In genomic region chr7:119515214-119515613, GRCh38 we compare ENCODE assay signal across 35 cellular contexts.
A peak's percentile ranks its signal among the peaks of the same experiment; 100 is the strongest.
DNase-seq lines count a peak whose midpoint lies in the region; ATAC-seq, FAIRE-seq and TF ChIP-seq lines count a peak whose summit lies in the region.
"Had no signal": no experiment of that assay in that cellular context is flagged by ENCODE, and none has a peak within 500 bp of the region (broad histone marks: within the 10 kb centered on the region; RNA-seq: fewer than 3 reads in every experiment).

No MANE protein-coding gene starts in this region.

- H3K9ac ChIP-seq in HepG2 (ENCODE audit: insufficient read depth, low read depth, low read length): no peak overlapping the region
- no peak overlapping the region for H3K9ac ChIP-seq in HCT116 (ENCODE audit: low read length)
- H3K9ac ChIP-seq: BLaER1; BLaER1 treated with 17β-estradiol and CSF1 and Interleukin-3, amounts not matched to agents 10 nM and 100 nM had no signal

- RAD21 ChIA-PET in HCT116 (lab: Charles Lee; ENCODE audit: low non-redundant PET in 1 of 2, low total read pairs in 2 of 2, uncharacterized antibody in 2 of 2, unreplicated experiment in 2 of 2): no interaction called here

- DNase-seq in right lobe of liver (no peak), HepG2 (ENCODE audit: low spot score) (no peak), HCT116 (ENCODE audit: low read depth, low spot score) (no peak), epidermal melanocyte (ENCODE audit: insufficient read length, low spot score) (peak; percentile 14), left lobe of liver (ENCODE audit: low spot score) (no peak), NCI-H2171 treated with DMSO at 0.1 percent for 48 hours (lab: John Stamatoyannopoulos, UW) (no peak), T-helper 2 cell (no peak)
- DNase-seq in activated CD4-positive, alpha-beta T cell treated with anti-CD3 and anti-CD28 coated beads for 4 hours: no peak
- DNase-seq: 8988T; ACHN; AML-193; BE2C; C1 segment of cervical spinal cord; Caco-2; Calu3; CD4-positive, alpha-beta memory T cell; CD4-positive, alpha-beta T cell; CD4-positive, CD25-positive, alpha-beta regulatory T cell; CD8-positive, alpha-beta memory T cell; CD8-positive, alpha-beta T cell; COR-L47; DMS 273 treated with DMSO at 0.1 percent for 48 hours; DMS153; DMS53; DMS79; DMS79 treated with DMSO at 0.1 percent for 48 hours; DND-41; EL had no signal

- no peaks in the 10 kb centered on the region; the same call in 1 of the 2 replicates for H3K9me2 ChIP-seq in HCT116 (ENCODE audit: insufficient read depth)

- H2AFZ ChIP-seq in HepG2 (ENCODE audit: low read length) (no peak overlapping the region), HCT116 (ENCODE audit: low read depth, low read length, poor library complexity, severe bottlenecking) (peak overlapping the region; percentile 30)

- H3K79me2 ChIP-seq in HepG2 (ENCODE audit: insufficient read depth, low read length) (no peaks in the 10 kb centered on the region), HCT116 (ENCODE audit: insufficient read depth, low read length) (no peaks in the 10 kb centered on the region)

- TF ChIP-seq RAD21 in HepG2 (CRISPR knock-in tag; IDR thresholded peaks at IDR 0.05): no peak
- TF ChIP-seq RAD21 in HCT116 (IDR thresholded peaks at IDR 0.05; ENCODE audit: low read depth): no peak

- H3K36me3 ChIP-seq in right lobe of liver (no peaks in the 10 kb centered on the region), HepG2 (replicated peaks in 1 of 2; ENCODE audit: control insufficient read depth in 1 of 2, insufficient read depth in 2 of 2, low read length in 2 of 2) (no peaks in the 10 kb centered on the region), HCT116 (ENCODE audit: control insufficient read depth in 1 of 2, insufficient read depth in 2 of 2, low read length in 2 of 2) (no peaks in the 10 kb centered on the region)
- H3K36me3 ChIP-seq: BE2C; BLaER1; BLaER1 treated with 17β-estradiol and CSF1 and Interleukin-3, amounts not matched to agents 10 nM and 100 nM had no signal

- no peak overlapping the region for H3K4me3 ChIP-seq in right lobe of liver
- no peak overlapping the region for H3K4me3 ChIP-seq in HepG2 (replicated peaks in 1 of 3; ENCODE audit: insufficient read depth in 1 of 3, low read depth in 2 of 3, low read length in 3 of 3)
- no peak overlapping the region for H3K4me3 ChIP-seq in HCT116 (replicated peaks in 1 of 2; ENCODE audit: low read depth in 1 of 2, low read length in 2 of 2)
- H3K4me3 ChIP-seq: A549; BLaER1; BLaER1 treated with 17β-estradiol and CSF1 and Interleukin-3, amounts not matched to agents 10 nM and 100 nM had no signal

- no TSS peak for BruUV-seq in HepG2 (replicated peaks; lab: Mats Ljungman, UMichigan)
- no TSS peak for BruUV-seq in HCT116 (replicated peaks; lab: Mats Ljungman, UMichigan)

- H3K4me1 ChIP-seq in right lobe of liver: peaks cover 0 to 20% (median 0%) of the 10 kb centered on the region in 4 donors
- no peaks in the 10 kb centered on the region for H3K4me1 ChIP-seq in HepG2 (ENCODE audit: insufficient read depth, low read length)
- no peaks in the 10 kb centered on the region for H3K4me1 ChIP-seq in HCT116 (ENCODE audit: control insufficient read depth in 1 of 2, insufficient read depth in 2 of 2, low read length in 2 of 2)
- H3K4me1 ChIP-seq: A549; BE2C; BLaER1; BLaER1 treated with 17β-estradiol and CSF1 and Interleukin-3, amounts not matched to agents 10 nM and 100 nM; Caco-2 had no signal

- H3K9me3 ChIP-seq in right lobe of liver (no peaks in the 10 kb centered on the region), HepG2 (ENCODE audit: low read length) (0 out of 2 replicates have a peak, but pooled peaks cover 10% of the 10 kb centered on the region), HCT116 (ENCODE audit: control insufficient read depth in 1 of 2, insufficient read depth in 1 of 2, low read depth in 1 of 2, low read length in 2 of 2) (no peaks in the 10 kb centered on the region)
- H3K9me3 ChIP-seq: A549; BLaER1; BLaER1 treated with 17β-estradiol and CSF1 and Interleukin-3, amounts not matched to agents 10 nM and 100 nM had no signal

- H3K4me2 ChIP-seq in HepG2 (ENCODE audit: low read depth, low read length): no peak overlapping the region
- no peak overlapping the region for H3K4me2 ChIP-seq in HCT116 (ENCODE audit: low read length)
- H3K4me2 ChIP-seq: A549; BLaER1; BLaER1 treated with 17β-estradiol and CSF1 and Interleukin-3, amounts not matched to agents 10 nM and 100 nM had no signal

- H3K27ac ChIP-seq in right lobe of liver (peak overlapping the region in 1 of 3 donors; percentile 52), HepG2 (ENCODE audit: extremely low read length, insufficient read depth, low read length) (no peak overlapping the region), HCT116 (ENCODE audit: low read depth, low read length) (no peak overlapping the region)
- H3K27ac ChIP-seq: 22Rv1; A549; BLaER1; BLaER1 treated with 17β-estradiol and CSF1 and Interleukin-3, amounts not matched to agents 10 nM and 100 nM; C4-2B had no signal

- no peak for FAIRE-seq in HepG2 (lab: Jason Lieb, UNC)
- FAIRE-seq: A204.1, D721Med had no signal

- TF ChIP-seq POLR2A in right lobe of liver (IDR thresholded peaks at IDR 0.05) (no peak), HepG2 (IDR thresholded peaks at IDR 0.05; ENCODE audit: insufficient read depth in 1 of 2, low read depth in 2 of 2, low read length in 2 of 2) (no peak), HCT116 (IDR thresholded peaks at IDR 0.05; ENCODE audit: borderline replicate concordance, extremely low read depth, insufficient read depth, insufficient read length) (no peak)

- intact Hi-C loops in right lobe of liver (cut with DNase I) (no loop called here), HepG2 (cut with micrococcal nuclease; ENCODE audit: unreplicated experiment) (no loop called here), HCT116 (cut with micrococcal nuclease) (no loop called here)

- WGBS in right lobe of liver (ENCODE audit: insufficient coverage, low coverage, low lambda C conversion rate, missing lambda C conversion rate): 22% methylated on average over 5 of the region's 5 CpGs
- WGBS in HepG2 (ENCODE audit: low lambda C conversion rate): 2% methylated on average over 5 of the region's 5 CpGs

- CTCF ChIA-PET in HepG2 (lab: Yijun Ruan, JAX; ENCODE audit: low intra/inter-chr PET ratio, low total read pairs) (no interaction called here), HCT116 (lab: Charles Lee) (no interaction called here)

- TF ChIP-seq EP300 in HepG2 (IDR thresholded peaks at IDR 0.05; ENCODE audit: low read depth in 2 of 2, low read length in 2 of 2): no peak
- TF ChIP-seq EP300 in HepG2 (CRISPR knock-in tag; IDR thresholded peaks at IDR 0.05; ENCODE audit: borderline replicate concordance): no peak

- in situ Hi-C loops in HepG2 (cut with HindIII; ENCODE audit: extremely low pct_ligation_motif_present, low pct_unique_long_range_greater_than_20kb): no loop called here

- TF ChIP-seq CTCF in right lobe of liver (IDR thresholded peaks at IDR 0.05) (no peak), HepG2 (CRISPR knock-in tag; IDR thresholded peaks at IDR 0.05) (no peak), HCT116 (IDR thresholded peaks at IDR 0.05 in 2 of 3, conservative IDR thresholded peaks at IDR 0.05 in 1 of 3; ENCODE audit: borderline replicate concordance in 1 of 3, insufficient read depth in 1 of 3, low read depth in 2 of 3, low read length in 2 of 3) (no peak)

- POLR2A ChIA-PET in HepG2 (lab: Yijun Ruan, JAX): no interaction called here
- POLR2A ChIA-PET in HCT116 (lab: Charles Lee): no interaction called here

- H3K27me3 ChIP-seq in right lobe of liver (no peaks in the 10 kb centered on the region), HepG2 (ENCODE audit: control insufficient read depth in 1 of 2, insufficient read depth in 2 of 2, low read length in 2 of 2) (no peaks in the 10 kb centered on the region), HCT116 (ENCODE audit: insufficient read depth, low read length) (no peaks in the 10 kb centered on the region)
- H3K27me3 ChIP-seq: BE2C; BLaER1; BLaER1 treated with 17β-estradiol and CSF1 and Interleukin-3, amounts not matched to agents 10 nM and 100 nM had no signal

- H4K20me1 ChIP-seq in HepG2 (ENCODE audit: insufficient read depth, low read length) (no peaks in the 10 kb centered on the region), HCT116 (ENCODE audit: insufficient read depth) (no peaks in the 10 kb centered on the region)
- H4K20me1 ChIP-seq: BLaER1; BLaER1 treated with 17β-estradiol and CSF1 and Interleukin-3, amounts not matched to agents 10 nM and 100 nM had no signal

- ATAC-seq in right lobe of liver: peak; percentile 18 to 68 (median 39)
- no peak for ATAC-seq in HepG2
- ATAC-seq in HCT116: no peak
- peak; percentile 63 for ATAC-seq in left lobe of liver
- ATAC-seq: A549; CD8-positive, alpha-beta T cell had no signal

TF ChIP-seq in HepG2, 621 proteins besides CTCF, POLR2A, EP300 and RAD21 (continues in another document):
- no peak for TF ChIP-seq DMAP1 (CRISPR knock-in tag; IDR thresholded peaks at IDR 0.05)

TF ChIP-seq in HCT116, 20 proteins besides CTCF, POLR2A, EP300 and RAD21 (continues in another document):
- TF ChIP-seq JUND (IDR thresholded peaks at IDR 0.05): no peak
- no peak for TF ChIP-seq SP1 (IDR thresholded peaks at IDR 0.05; ENCODE audit: low read depth)
- TF ChIP-seq FOSL1 (IDR thresholded peaks at IDR 0.05; ENCODE audit: low read depth): no peak
- TF ChIP-seq POLR2AphosphoS5 (IDR thresholded peaks at IDR 0.05; ENCODE audit: low read depth, low read length): no peak
- no peak for TF ChIP-seq EZH2 (IDR thresholded peaks at IDR 0.05)
- TF ChIP-seq SIN3A (IDR thresholded peaks at IDR 0.05; ENCODE audit: low read depth): no peak
- TF ChIP-seq YY1 (IDR thresholded peaks at IDR 0.05; ENCODE audit: extremely low read depth, insufficient replicate concordance, low read depth, low read length): no peak

Comparison
In these comparisons a context has a peak if more than half of its experiments do, and no peak if none do; other contexts are left out.
1. ATAC-seq: peak in right lobe of liver (4 of 4) and left lobe of liver (single experiment); none in HepG2 (single experiment) and HCT116 (single experiment).